In the genomic region with DNA sequence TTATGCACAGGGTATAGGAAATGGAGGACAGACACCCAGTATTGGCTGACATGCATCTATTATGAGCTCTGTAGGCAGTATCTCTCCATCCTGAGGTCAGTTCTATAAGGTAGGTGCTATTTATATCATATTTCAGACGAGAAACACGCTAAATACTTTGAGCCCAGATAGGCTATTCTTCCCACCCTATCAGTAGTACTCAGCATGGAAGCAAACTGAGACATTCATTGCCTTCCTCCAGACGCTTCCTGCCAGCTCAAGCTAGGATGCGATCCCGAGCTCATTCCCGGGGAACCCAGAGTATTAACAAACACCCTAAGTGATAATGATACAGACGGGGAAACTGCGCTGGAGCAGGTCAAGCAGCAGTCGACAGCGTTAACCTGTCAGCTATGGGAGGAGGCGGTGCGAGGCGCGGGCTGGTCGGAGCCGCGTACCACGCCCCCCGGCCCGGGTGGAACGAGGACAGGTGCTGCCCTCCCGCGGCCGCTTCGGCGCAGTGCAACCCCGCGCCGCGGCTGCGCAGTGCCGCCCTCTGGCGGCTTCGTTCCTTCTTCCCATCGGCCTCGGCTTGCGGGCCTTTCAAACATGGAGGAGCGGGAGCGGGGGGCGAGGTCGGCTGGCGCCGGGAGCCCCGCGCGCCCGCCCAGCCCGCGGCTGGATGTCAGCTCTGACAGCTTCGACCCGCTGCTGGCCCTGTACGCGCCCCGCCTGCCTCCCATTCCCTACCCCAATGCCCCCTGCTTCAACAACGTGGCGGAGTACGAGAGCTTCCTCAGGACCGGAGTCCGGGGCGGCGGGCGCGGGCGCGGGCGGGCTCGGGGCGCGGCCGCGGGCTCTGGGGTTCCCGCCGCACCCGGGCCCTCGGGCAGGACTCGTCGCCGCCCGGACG, we compare ENCODE assay signal across 8 cellular contexts. TPM values are rescaled to one million over a fixed set of nuclear protein-coding genes. Genes with fewer than 3 reads are reported as not detected.
DNase-seq lines count a peak whose midpoint lies in the region; ATAC-seq and TF ChIP-seq lines count a peak whose summit lies in the region.

A gene (plus strand): TSS at position 550 of the 892 bp plus-strand sequence. CDS start 39 bp downstream, at position 589.

- WGBS in stomach, 5 donors: 0 to 1% (median 0%) methylated on average over 10 to 80 of the region's 80 CpGs

- H3K4me3 Mint-ChIP-seq in GM23338 (peak within 1 kb of the TSS; percentile 89), neural crest cell (peak within 1 kb of the TSS; percentile 96)

- peak; percentile 92 for ATAC-seq in GM23338

- no peaks in the 10 kb centered on the region for H3K9me2 ChIP-seq in GM23338 (ENCODE audit: insufficient read depth)
- H3K9me2 ChIP-seq in Karpas-422 (replicated peaks; ENCODE audit: insufficient read depth, low read length): no peaks in the 10 kb centered on the region

- peaks cover 21% of the 10 kb centered on the region for H3K27me3 ChIP-seq in GM23338 (ENCODE audit: insufficient read depth)
- no peaks in the 10 kb centered on the region for H3K27me3 ChIP-seq in Karpas-422 (ENCODE audit: low read length)
- no peaks in the 10 kb centered on the region for H3K27me3 ChIP-seq in stomach

- TF ChIP-seq EP300 in stomach (IDR thresholded peaks at IDR 0.05): no peak

- H3K79me2 ChIP-seq in GM23338 (replicated peaks; ENCODE audit: insufficient read depth) (no peaks in the 10 kb centered on the region), Karpas-422 (ENCODE audit: low read length) (peaks cover 45% of the 10 kb centered on the region)

- H3K9me3 ChIP-seq in ES-I3 (ENCODE audit: control insufficient read depth, insufficient read depth, low read length) (no peaks in the 10 kb centered on the region), Karpas-422 (ENCODE audit: low read length) (no peaks in the 10 kb centered on the region), stomach (no peaks in the 10 kb centered on the region)

- DNase-seq in GM23338 (ENCODE audit: low spot score) (peak; percentile 92), Karpas-422 (peak; percentile 95), RPMI7951 (ENCODE audit: low read depth) (peak; percentile 69), fibroblast of the conjunctiva (ENCODE audit: low read depth) (peak; percentile 61), neural crest cell (ENCODE audit: low read depth, low spot score) (peak; percentile 95), stomach (peak; percentile 95)
- peak; percentile 89 for DNase-seq in activated T-helper 9 cell treated with anti-CD3 and anti-CD28 coated beads, Interleukin-2, amount 50 U/mL, for 16 hours (ENCODE audit: low read depth)

- H3K9me3 Mint-ChIP-seq in GM23338: no peaks in the 10 kb centered on the region
- no peaks in the 10 kb centered on the region for H3K9me3 Mint-ChIP-seq in neural crest cell

- TF ChIP-seq POLR2A in stomach (IDR thresholded peaks at IDR 0.05): no peak

- H2AFZ ChIP-seq in GM23338: peak within 1 kb of the TSS; percentile 99
- H2AFZ ChIP-seq in Karpas-422 (ENCODE audit: low read length): peak within 1 kb of the TSS; percentile 100

- TF ChIP-seq CTCF in GM23338 (conservative IDR thresholded peaks at IDR 0.05; ENCODE audit: low read depth in 2 of 2) (peak; percentile 83 to 100), neural crest cell (conservative IDR thresholded peaks at IDR 0.05) (peak; percentile 99), stomach (IDR thresholded peaks at IDR 0.05) (peak in 5 of 7 experiments; percentile 93 to 100 (median 100))

- no peaks in the 10 kb centered on the region for H3K4me1 ChIP-seq in ES-I3 (ENCODE audit: insufficient read depth, low read length)
- peaks cover 4% of the 10 kb centered on the region; the same call in 1 of the 2 replicates for H3K4me1 ChIP-seq in GM23338 (ENCODE audit: insufficient read depth)
- peaks cover 20% of the 10 kb centered on the region for H3K4me1 ChIP-seq in Karpas-422 (ENCODE audit: low read length)
- H3K4me1 ChIP-seq in stomach: peaks cover 8 to 31% (median 22%) of the 10 kb centered on the region in 4 donors

- no peaks in the 10 kb centered on the region for H3K36me3 ChIP-seq in ES-I3 (ENCODE audit: insufficient read depth, low read length)
- peaks cover 8% of the 10 kb centered on the region for H3K36me3 ChIP-seq in GM23338 (ENCODE audit: insufficient read depth)
- peaks cover 5% of the 10 kb centered on the region; the same call in 1 of the 2 replicates for H3K36me3 ChIP-seq in Karpas-422 (ENCODE audit: insufficient read depth, low read length)
- H3K36me3 ChIP-seq in stomach: peaks cover 0 to 19% (median 15%) of the 10 kb centered on the region in 4 donors

- H3F3A ChIP-seq in GM23338 (replicated peaks; ENCODE audit: low read depth): no peaks in the 10 kb centered on the region

- H3K4me2 ChIP-seq in GM23338 (peak within 1 kb of the TSS; percentile 92), Karpas-422 (ENCODE audit: low read depth, low read length, poor library complexity, severe bottlenecking) (peak within 1 kb of the TSS; percentile 99)

- no peak within 1 kb of the TSS for H3K27ac ChIP-seq in GM23338 (ENCODE audit: low read depth)
- no peak within 1 kb of the TSS for H3K27ac ChIP-seq in Karpas-422 (ENCODE audit: low read length)
- peak within 1 kb of the TSS in 4 of 5 donors; percentile 72 to 84 (median 78) for H3K27ac ChIP-seq in stomach

- H3K4me3 ChIP-seq in GM23338 (peak within 1 kb of the TSS; percentile 83), Karpas-422 (ENCODE audit: low read length) (peak within 1 kb of the TSS; percentile 86), stomach (peak within 1 kb of the TSS; percentile 75 to 93 (median 90))

- intact Hi-C loops in stomach (cut with DNase I; ENCODE audit: low total_unique reads): no loop called here

- H3K9ac ChIP-seq in ES-I3 (ENCODE audit: low read depth, low read length) (peak within 1 kb of the TSS; percentile 63; the same call in 1 of the 2 replicates), Karpas-422 (ENCODE audit: low read length) (peak within 1 kb of the TSS; percentile 87)

- H3K27me3 Mint-ChIP-seq in GM23338 (ENCODE audit: insufficient read depth, low read depth, poor library complexity) (peaks cover 10% of the 10 kb centered on the region), neural crest cell (ENCODE audit: low read depth) (no peaks in the 10 kb centered on the region)

- H3K4me1 Mint-ChIP-seq in GM23338: peaks cover 12% of the 10 kb centered on the region; the same call in 2 of the 3 replicates
- H3K4me1 Mint-ChIP-seq in neural crest cell: peaks cover 31% of the 10 kb centered on the region

- no peak within 1 kb of the TSS for H3K27ac Mint-ChIP-seq in GM23338
- peak within 1 kb of the TSS; percentile 93 for H3K27ac Mint-ChIP-seq in neural crest cell (ENCODE audit: unreplicated experiment)

- H4K20me1 ChIP-seq in GM23338 (replicated peaks; ENCODE audit: insufficient read depth): peaks cover 7% of the 10 kb centered on the region
- no peaks in the 10 kb centered on the region for H4K20me1 ChIP-seq in Karpas-422 (ENCODE audit: insufficient read depth, low read depth, low read length)

- H3K36me3 Mint-ChIP-seq in GM23338 (ENCODE audit: low read depth) (peaks cover 19% of the 10 kb centered on the region), neural crest cell (ENCODE audit: low read depth) (no peaks in the 10 kb centered on the region)

TF ChIP-seq in GM23338, 12 proteins besides CTCF, POLR2A, EP300 and RAD21 (continues in another document):
- TF ChIP-seq, protein P1, sequence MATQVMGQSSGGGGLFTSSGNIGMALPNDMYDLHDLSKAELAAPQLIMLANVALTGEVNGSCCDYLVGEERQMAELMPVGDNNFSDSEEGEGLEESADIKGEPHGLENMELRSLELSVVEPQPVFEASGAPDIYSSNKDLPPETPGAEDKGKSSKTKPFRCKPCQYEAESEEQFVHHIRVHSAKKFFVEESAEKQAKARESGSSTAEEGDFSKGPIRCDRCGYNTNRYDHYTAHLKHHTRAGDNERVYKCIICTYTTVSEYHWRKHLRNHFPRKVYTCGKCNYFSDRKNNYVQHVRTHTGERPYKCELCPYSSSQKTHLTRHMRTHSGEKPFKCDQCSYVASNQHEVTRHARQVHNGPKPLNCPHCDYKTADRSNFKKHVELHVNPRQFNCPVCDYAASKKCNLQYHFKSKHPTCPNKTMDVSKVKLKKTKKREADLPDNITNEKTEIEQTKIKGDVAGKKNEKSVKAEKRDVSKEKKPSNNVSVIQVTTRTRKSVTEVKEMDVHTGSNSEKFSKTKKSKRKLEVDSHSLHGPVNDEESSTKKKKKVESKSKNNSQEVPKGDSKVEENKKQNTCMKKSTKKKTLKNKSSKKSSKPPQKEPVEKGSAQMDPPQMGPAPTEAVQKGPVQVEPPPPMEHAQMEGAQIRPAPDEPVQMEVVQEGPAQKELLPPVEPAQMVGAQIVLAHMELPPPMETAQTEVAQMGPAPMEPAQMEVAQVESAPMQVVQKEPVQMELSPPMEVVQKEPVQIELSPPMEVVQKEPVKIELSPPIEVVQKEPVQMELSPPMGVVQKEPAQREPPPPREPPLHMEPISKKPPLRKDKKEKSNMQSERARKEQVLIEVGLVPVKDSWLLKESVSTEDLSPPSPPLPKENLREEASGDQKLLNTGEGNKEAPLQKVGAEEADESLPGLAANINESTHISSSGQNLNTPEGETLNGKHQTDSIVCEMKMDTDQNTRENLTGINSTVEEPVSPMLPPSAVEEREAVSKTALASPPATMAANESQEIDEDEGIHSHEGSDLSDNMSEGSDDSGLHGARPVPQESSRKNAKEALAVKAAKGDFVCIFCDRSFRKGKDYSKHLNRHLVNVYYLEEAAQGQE (IDR thresholded peaks at IDR 0.05; ENCODE audit: unreplicated experiment): no peak

RNA-seq across cellular contexts. Expression of the gene that starts here (rescaled TPM):
- total RNA-seq in GM23338 (2014; rRNA removed; shearing (Covaris generic)): 3.8 and 3.9 TPM in 2 replicates
- polyA plus RNA-seq in GM23338 (2016; fragmentation: Nextera tagmentation; extraction: Ambion mirVana): 1.2 TPM in 2 replicates
- 5.7 and 6.5 TPM in 2 replicates for total RNA-seq in Karpas-422 (2014; rRNA removed; shearing (Covaris generic); ENCODE audit: low replicate concordance)
- 2.3 and 2.4 TPM in 2 replicates for total RNA-seq in RPMI7951 (2014; rRNA removed; shearing (Covaris generic))
- 10.4 and 11.3 TPM in 2 replicates for total RNA-seq in neural crest cell
- 10 to 100 TPM in 1 of 5 donors, 1 to 10 TPM in 4; 1.2 to 10.3 (median 4.1) TPM for total RNA-seq in stomach
- polyA plus RNA-seq in stomach: 1 to 10 TPM in 1 of 3 donors, under 1 TPM in 2; 0.46 to 1.6 (median 0.81) TPM

Comparison
In these comparisons a context has a peak if more than half of its experiments do, and no peak if none do; other contexts are left out.
1. H3K27ac ChIP-seq: peak in stomach (4 of 5); none in GM23338 (single experiment) and Karpas-422 (single experiment).
2. Peak in every context shown above with its lines, with median percentiles within 50 percentile points of each other: DNase-seq, H3K4me3 ChIP-seq and CTCF ChIP-seq.